In genomic region chr14:69675246-69675583, GRCh38 we compare ENCODE assay signal across 11 cellular contexts.
A peak's percentile ranks its signal among the peaks of the same experiment; 100 is the strongest.
DNase-seq lines count a peak whose midpoint lies in the region; ATAC-seq and TF ChIP-seq lines count a peak whose summit lies in the region.
"Had no signal": no experiment of that assay in that cellular context is flagged by ENCODE, and none has a peak within 500 bp of the region (broad histone marks: within the 10 kb centered on the region; RNA-seq: fewer than 3 reads in every experiment).

No MANE protein-coding gene starts in this region.

- CTCF ChIA-PET in activated B cell treated with CpG ODN at 0.5 μM for 24 hours (lab: Charles Lee) = interaction anchor here (1.2 kb wide), 1 partner anchor 52 kb away, joined by 4 read pairs; no protein-coding TSS in a partner anchor

- no peaks in the 10 kb centered on the region for H3K27me3 Mint-ChIP-seq in activated B cell treated with CpG ODN at 0.5 μM for 24 hours

- TF ChIP-seq CTCF in activated B cell treated with CpG ODN at 0.5 μM for 24 hours (IDR thresholded peaks at IDR 0.05) (no peak), esophagus muscularis mucosa (IDR thresholded peaks at IDR 0.05) (no peak), psoas muscle (IDR thresholded peaks at IDR 0.05) (no peak)

- intact Hi-C loops in activated B cell treated with CpG ODN at 0.5 μM for 24 hours (cut with micrococcal nuclease) = no loop called here
- intact Hi-C loops in esophagus muscularis mucosa (cut with DNase I) = no loop called here
- intact Hi-C loops in psoas muscle (cut with DNase I) = no loop called here

- no peaks in the 10 kb centered on the region for H3F3A ChIP-seq in GM23248 (ENCODE audit: insufficient read depth)

- DNase-seq in GM23248 (peak; percentile 26), activated B cell treated with CpG ODN at 0.5 μM for 24 hours (no peak), esophagus muscularis mucosa (ENCODE audit: extremely low spot score) (no peak), psoas muscle (no peak), SHP77 treated with DMSO at 0.1 percent for 48 hours (lab: John Stamatoyannopoulos, UW) (no peak), UCSD-AML1 (lab: John Stamatoyannopoulos, UW; ENCODE audit: unreplicated experiment) (no peak)
- no peak for DNase-seq in stimulated activated naive CD4-positive, alpha-beta T cell (lab: John Stamatoyannopoulos, UW)
- DNase-seq: brain microvascular endothelial cell, mucosa of descending colon, retina had no signal

- H3K27me3 ChIP-seq in GM23248 (replicated peaks; ENCODE audit: insufficient read depth) = no peaks in the 10 kb centered on the region
- no peaks in the 10 kb centered on the region for H3K27me3 ChIP-seq in esophagus muscularis mucosa
- H3K27me3 ChIP-seq in psoas muscle (ENCODE audit: insufficient read depth in 3 of 3, low read length in 2 of 3) = no peaks in the 10 kb centered on the region
- H3K27me3 ChIP-seq: brain microvascular endothelial cell had no signal

- H3K9me3 ChIP-seq in GM23248 (ENCODE audit: low read depth) (no peaks in the 10 kb centered on the region), esophagus muscularis mucosa (no peaks in the 10 kb centered on the region), psoas muscle (no peaks in the 10 kb centered on the region)
- H3K9me3 ChIP-seq: mucosa of descending colon had no signal

- no peak overlapping the region for H3K4me2 ChIP-seq in GM23248 (ENCODE audit: unreplicated experiment)

- H3K9me2 ChIP-seq in GM23248 (ENCODE audit: insufficient read depth) = no peaks in the 10 kb centered on the region

- TF ChIP-seq POLR2A in esophagus muscularis mucosa (IDR thresholded peaks at IDR 0.05; ENCODE audit: low read depth) = no peak

- in situ Hi-C loops in GM23248 (cut with MboI) = no loop called here

- H3K4me1 Mint-ChIP-seq in activated B cell treated with CpG ODN at 0.5 μM for 24 hours = peaks cover 73% of the 10 kb centered on the region

- POLR2A ChIA-PET in activated B cell treated with CpG ODN at 0.5 μM for 24 hours (lab: Charles Lee) = interaction anchor here (1.0 to 1.1 kb wide), 2 partner anchors 13 to 64 kb away, joined by 3 to 6 read pairs; partner anchors contain the start of gene SUSD6

- no peaks in the 10 kb centered on the region for H3K36me3 ChIP-seq in GM23248 (ENCODE audit: low read depth)
- no peaks in the 10 kb centered on the region for H3K36me3 ChIP-seq in esophagus muscularis mucosa
- no peaks in the 10 kb centered on the region for H3K36me3 ChIP-seq in psoas muscle (ENCODE audit: insufficient read depth in 1 of 2, low read depth in 1 of 2)
- H3K36me3 ChIP-seq: brain microvascular endothelial cell had no signal

- TF ChIP-seq EP300 in esophagus muscularis mucosa (IDR thresholded peaks at IDR 0.05) = no peak

- H3K4me3 ChIP-seq in GM23248 (no peak overlapping the region), esophagus muscularis mucosa (no peak overlapping the region), psoas muscle (no peak overlapping the region)
- H3K4me3 ChIP-seq: mucosa of descending colon had no signal

- no peak for ATAC-seq in activated B cell treated with CpG ODN at 0.5 μM for 24 hours (ENCODE audit: low read depth)
- ATAC-seq in psoas muscle = peak in 2 of 4 donors; percentile 49 to 67
- ATAC-seq: mucosa of descending colon had no signal

- peak overlapping the region; percentile 86 for H3K27ac Mint-ChIP-seq in activated B cell treated with CpG ODN at 0.5 μM for 24 hours

- H3K36me3 Mint-ChIP-seq in activated B cell treated with CpG ODN at 0.5 μM for 24 hours (ENCODE audit: low read depth) = peaks cover 34% of the 10 kb centered on the region

- peaks cover 3% of the 10 kb centered on the region; the same call in 1 of the 2 replicates for H4K20me1 ChIP-seq in GM23248 (ENCODE audit: insufficient read depth)

- no peaks in the 10 kb centered on the region for H3K9me3 Mint-ChIP-seq in activated B cell treated with CpG ODN at 0.5 μM for 24 hours

- H3K79me2 ChIP-seq in GM23248 (ENCODE audit: insufficient read depth) = peaks cover 97% of the 10 kb centered on the region

- H3K4me3 Mint-ChIP-seq in activated B cell treated with CpG ODN at 0.5 μM for 24 hours = no peak overlapping the region

- H3K27ac ChIP-seq in GM23248 (no peak overlapping the region), esophagus muscularis mucosa (replicated peaks in 1 of 4) (peak overlapping the region; percentile 28 to 73 (median 55)), psoas muscle (peak overlapping the region; percentile 33)
- H3K27ac ChIP-seq: brain microvascular endothelial cell, VCaP had no signal

- no peak overlapping the region for H3K9ac ChIP-seq in GM23248

- H2AFZ ChIP-seq in GM23248 = no peak overlapping the region

- 16 to 22% methylated on average over 1 of the region's 1 CpG for WGBS in GM23248 (ENCODE audit: low coverage in 1 of 2, low lambda C conversion rate in 2 of 2, missing lambda C conversion rate in 2 of 2), 2 experiments
- 44% methylated on average over 1 of the region's 1 CpG for WGBS in esophagus muscularis mucosa
- WGBS in psoas muscle, 3 donors = 5 to 32% (median 6%) methylated on average over 1 of the region's 1 CpG

- H3K4me1 ChIP-seq in GM23248 (ENCODE audit: insufficient read depth) (no peaks in the 10 kb centered on the region), esophagus muscularis mucosa (peaks cover 57 to 90% (median 86%) of the 10 kb centered on the region in 4 donors), psoas muscle (peaks cover 59% of the 10 kb centered on the region)
